Comparison of ENCODE assay signal across 9 cellular contexts in genomic region chr6:151241853-151242252, GRCh38. TPM values are rescaled to one million over a fixed set of nuclear protein-coding genes. Genes with fewer than 3 reads are reported as not detected.
DNase-seq lines count a peak whose midpoint lies in the region; ATAC-seq and TF ChIP-seq lines count a peak whose summit lies in the region.
"Had no signal": no experiment of that assay in that cellular context is flagged by ENCODE, and none has a peak within 500 bp of the region (broad histone marks: within the 10 kb centered on the region; RNA-seq: fewer than 3 reads in every experiment).

No MANE protein-coding gene starts in this region.

- TF ChIP-seq CTCF in Calu3 (IDR thresholded peaks at IDR 0.05; ENCODE audit: unreplicated experiment), result no peak
- TF ChIP-seq CTCF in fibroblast of villous mesenchyme (IDR thresholded peaks at IDR 0.05; ENCODE audit: insufficient read depth, low read depth, low read length), result no peak
- no peak for TF ChIP-seq CTCF in retinal pigment epithelial cell (conservative IDR thresholded peaks at IDR 0.05; ENCODE audit: low read depth, low read length)

- intact Hi-C loops in Calu3 (cut with micrococcal nuclease; ENCODE audit: unreplicated experiment), result no loop called here

- BruUV-seq in Calu3 (replicated peaks; lab: Mats Ljungman, UMichigan), result TSS peak; percentile 39

- CTCF ChIA-PET in Calu3 (lab: Charles Lee), result no interaction called here

- peak overlapping the region; percentile 80 for H3K4me3 Mint-ChIP-seq in Calu3 (ENCODE audit: low read depth, unreplicated experiment)

- DNase-seq in Calu3, result no peak
- no peak for DNase-seq in fibroblast of villous mesenchyme (ENCODE audit: low read depth)
- DNase-seq in retinal pigment epithelial cell (ENCODE audit: low read depth), result no peak
- DNase-seq in activated gamma-delta T cell (lab: John Stamatoyannopoulos, UW), result no peak
- no peak for DNase-seq in NK-92 (lab: John Stamatoyannopoulos, UW; ENCODE audit: unreplicated experiment)
- no peak for DNase-seq in COR-L47 (lab: John Stamatoyannopoulos, UW)
- DNase-seq: activated naive CD8-positive, alpha-beta T cell treated with anti-CD3 and anti-CD28 coated beads, Interleukin-2, amount 10 ng/mL, durations not matched to agents 7 days and 5 days had no signal

- peaks cover 11% of the 10 kb centered on the region for H3K4me1 Mint-ChIP-seq in Calu3 (ENCODE audit: low read depth, unreplicated experiment)

- H3K36me3 Mint-ChIP-seq in Calu3 (ENCODE audit: insufficient read depth, unreplicated experiment), result peaks cover 25% of the 10 kb centered on the region
- H3K36me3 Mint-ChIP-seq: activated naive CD8-positive, alpha-beta T cell treated with anti-CD3 and anti-CD28 coated beads, Interleukin-2, amount 10 ng/mL, durations not matched to agents 7 days and 5 days had no signal

- no peaks in the 10 kb centered on the region for H3K27me3 Mint-ChIP-seq in Calu3 (ENCODE audit: unreplicated experiment)

- H3K4me3 ChIP-seq in fibroblast of villous mesenchyme (ENCODE audit: low read depth, low read length) (peak overlapping the region; percentile 79), retinal pigment epithelial cell (ENCODE audit: low read length) (peak overlapping the region; percentile 67)

- no peak overlapping the region for H3K27ac Mint-ChIP-seq in Calu3 (ENCODE audit: unreplicated experiment)
- H3K27ac Mint-ChIP-seq: activated naive CD8-positive, alpha-beta T cell treated with anti-CD3 and anti-CD28 coated beads, Interleukin-2, amount 10 ng/mL, durations not matched to agents 7 days and 5 days had no signal

- ATAC-seq in SK-N-SH treated with all-trans-retinoic acid at 6 μM for 48 hours (peak; percentile 2; the same call in 2 of the 3 replicates), HG02571 (IDR thresholded peaks at IDR 0.05; ENCODE audit: unreplicated experiment) (no peak)

- no peaks in the 10 kb centered on the region for H3K9me3 Mint-ChIP-seq in Calu3 (ENCODE audit: low read depth, unreplicated experiment)
- H3K9me3 Mint-ChIP-seq: activated naive CD8-positive, alpha-beta T cell treated with anti-CD3 and anti-CD28 coated beads, Interleukin-2, amount 10 ng/mL, durations not matched to agents 7 days and 5 days had no signal

TF ChIP-seq in SK-N-SH treated with all-trans-retinoic acid at 6 μM for 48 hours, 23 proteins besides CTCF, POLR2A, EP300 and RAD21:
- no peak for TF ChIP-seq ZC3H10 (CRISPR knock-in tag; IDR thresholded peaks at IDR 0.05)
- TF ChIP-seq BACH2 (CRISPR knock-in tag; IDR thresholded peaks at IDR 0.05; ENCODE audit: borderline replicate concordance), result no peak
- no peak for TF ChIP-seq ISL1 (CRISPR knock-in tag; IDR thresholded peaks at IDR 0.05)
- no peak for TF ChIP-seq ZFP3 (CRISPR knock-in tag; IDR thresholded peaks at IDR 0.05)

RNA-seq across cellular contexts. Expression of gene AKAP12, which starts 2.1 kb away (rescaled TPM):
- total RNA-seq in Calu3 (2022) (21.8 and 31.8 TPM in 2 replicates), fibroblast of villous mesenchyme (99.5 and 123 TPM in 2 replicates)
